8 cellular contexts compared by ENCODE assay signal in the genomic region with DNA sequence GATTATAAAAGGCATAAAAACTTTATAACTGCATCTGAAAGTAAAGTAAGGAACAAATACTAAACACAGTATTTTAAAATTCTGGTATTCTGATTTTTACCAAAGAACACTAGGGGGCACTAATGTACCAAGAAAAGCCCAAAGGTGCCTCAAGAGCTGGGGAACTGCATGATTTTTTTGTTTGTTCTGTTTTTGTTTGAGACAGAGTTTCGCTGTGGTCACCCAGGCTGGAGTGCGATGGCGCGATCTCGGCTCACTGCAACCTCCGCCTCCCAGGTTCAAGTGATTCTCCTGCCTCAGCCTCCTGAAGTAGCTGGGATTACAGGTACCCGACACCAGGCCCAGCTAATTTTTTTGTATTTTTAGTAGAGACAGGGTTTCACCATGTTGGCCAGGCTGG. TPM values are rescaled to one million over a fixed set of nuclear protein-coding genes. Genes with fewer than 3 reads are reported as not detected.
DNase-seq lines count a peak whose midpoint lies in the region; ATAC-seq and TF ChIP-seq lines count a peak whose summit lies in the region.
"Not testable (repeated sequence)": the region's sequence is repeated elsewhere in the genome, so short reads cannot be mapped to it uniquely, and the experiment has no call there.

No MANE protein-coding gene starts in this region.

- DNase-seq in DMS114 treated with DMSO at 0.1 percent for 48 hours (lab: John Stamatoyannopoulos, UW; ENCODE audit: unreplicated experiment) = peak; percentile 52
- peak; percentile 64 for DNase-seq in GM20000 (ENCODE audit: low spot score)
- peak; percentile 19 for DNase-seq in HuH-7 (ENCODE audit: low spot score)
- peak; percentile 62 for DNase-seq in NCI-H82 (lab: John Stamatoyannopoulos, UW)
- DNase-seq in activated CD4-positive, alpha-beta T cell treated with anti-CD3 and anti-CD28 coated beads, Interleukin-2, amount 50 U/mL, for 48 hours = peak; percentile 16 to 25
- DNase-seq in epithelial cell of proximal tubule (ENCODE audit: low read depth) = peak; percentile 7
- DNase-seq in lung (ENCODE audit: low spot score) = peak; percentile 27
- not testable (repeated sequence) for DNase-seq in stomach

- not testable (repeated sequence) for H3K36me3 ChIP-seq in lung (ENCODE audit: control insufficient read depth in 2 of 2, insufficient read depth in 2 of 2, low read length in 2 of 2); stomach

- not testable (repeated sequence) for H3K4me1 ChIP-seq in lung (ENCODE audit: control insufficient read depth in 2 of 2, insufficient read depth in 2 of 2, low read length in 2 of 2); stomach

- not testable (repeated sequence) for H3K4me3 ChIP-seq in epithelial cell of proximal tubule (ENCODE audit: low read depth, low read length); lung; stomach

- intact Hi-C loops in stomach (cut with DNase I; ENCODE audit: low total_unique reads) = loop anchor here (5.0 to 10.0 kb wide), 2 partner anchors 128 to 365 kb away; no protein-coding TSS in a partner anchor

- H3K9me3 ChIP-seq in lung (ENCODE audit: control insufficient read depth in 2 of 2, insufficient read depth in 1 of 2, low read length in 1 of 2); stomach: not testable (repeated sequence)

- not testable (repeated sequence) for ATAC-seq in lung (ENCODE audit: insufficient read depth, low FRiP score)

- 14 to 19% methylated on average over 7 of the region's 7 CpGs for WGBS in lung, 2 donors
- 10 to 20% (median 17%) methylated on average over 7 of the region's 7 CpGs for WGBS in stomach, 5 donors

- TF ChIP-seq POLR2A in stomach (IDR thresholded peaks at IDR 0.05) = not testable (repeated sequence)

- TF ChIP-seq CTCF in GM20000 (IDR thresholded peaks at IDR 0.05; ENCODE audit: extremely low read depth, missing control alignments) (peak; percentile 27), epithelial cell of proximal tubule (conservative IDR thresholded peaks at IDR 0.05; ENCODE audit: low read depth, low read length) (peak; percentile 67), lung (IDR thresholded peaks at IDR 0.05; ENCODE audit: control extremely low read depth, extremely low read depth) (peak; percentile 43), stomach (IDR thresholded peaks at IDR 0.05) (peak in 5 of 7 experiments; percentile 21 to 66 (median 53))

- H3K27ac ChIP-seq in lung (ENCODE audit: low read depth in 1 of 2, low read length in 1 of 2); stomach: not testable (repeated sequence)

- H3K27me3 ChIP-seq in lung (ENCODE audit: control insufficient read depth, insufficient read depth); stomach: not testable (repeated sequence)

- not testable (repeated sequence) for TF ChIP-seq EP300 in stomach (IDR thresholded peaks at IDR 0.05)

RNA-seq across cellular contexts. Expression of gene OSBPL1A, which starts 37.8 kb away (rescaled TPM):
- 20.8 and 24.7 TPM in 2 replicates for total RNA-seq in epithelial cell of proximal tubule
- 10 to 100 TPM; 37.0 to 38.8 TPM for total RNA-seq in lung
- polyA plus RNA-seq in lung = 10 to 100 TPM; 12.6 to 15.0 TPM
- 100 to 1,000 TPM in 2 of 5 donors, 10 to 100 TPM in 3; 32.2 to 129 (median 45.8) TPM for total RNA-seq in stomach
- polyA plus RNA-seq in stomach = 10 to 100 TPM; 13.6 to 29.9 (median 14.7) TPM
